Comparison of ENCODE assay signal across 8 cellular contexts in the genomic region with DNA sequence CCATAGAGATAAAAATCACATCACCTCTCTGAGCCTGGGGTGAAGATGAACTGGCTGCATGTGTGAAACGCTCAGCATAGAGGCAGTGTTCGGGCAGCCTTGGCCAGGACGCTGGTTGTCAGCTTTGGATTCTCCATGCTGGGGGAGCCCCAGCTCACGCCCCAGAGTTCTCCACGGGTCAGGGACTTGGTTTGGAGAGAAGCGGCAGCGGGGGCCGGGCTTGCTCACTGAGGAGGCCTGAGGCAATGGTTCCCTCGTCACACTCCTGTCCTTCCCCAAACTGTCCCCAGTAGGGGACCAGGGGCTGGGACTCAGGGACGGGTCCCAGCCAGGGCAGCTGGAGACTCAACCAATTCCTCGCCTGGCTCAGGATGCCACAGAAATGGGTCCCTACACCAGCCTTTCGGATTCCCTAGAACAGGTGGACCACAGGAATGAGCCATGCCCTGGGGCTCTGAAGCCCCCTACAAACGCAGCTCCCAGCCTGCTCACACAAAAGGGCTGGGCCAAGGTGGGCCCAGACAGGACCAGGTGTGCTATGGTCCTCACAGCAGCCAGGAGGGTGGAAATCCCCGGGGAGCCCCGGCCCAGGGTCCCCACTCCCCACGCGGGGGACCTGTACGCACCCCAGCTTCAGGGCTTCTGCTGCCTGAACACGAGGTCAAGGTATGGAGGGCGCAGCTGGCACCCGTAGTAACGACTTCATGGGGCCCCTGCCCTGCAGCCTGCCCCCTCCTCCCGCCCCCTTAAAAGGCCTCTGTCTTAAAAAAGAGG. TPM values are rescaled to one million over a fixed set of nuclear protein-coding genes. Genes with fewer than 3 reads are reported as not detected.
DNase-seq lines count a peak whose midpoint lies in the region; ATAC-seq, FAIRE-seq and TF ChIP-seq lines count a peak whose summit lies in the region.

No MANE protein-coding gene starts in this region.

- peak overlapping the region; percentile 89 for H3K27ac ChIP-seq in caudate nucleus (ENCODE audit: low read depth, low read length)
- peak overlapping the region; percentile 87 for H3K27ac ChIP-seq in lower lobe of right lung

- no peaks in the 10 kb centered on the region for H3K27me3 Mint-ChIP-seq in type B pancreatic cell

- intact Hi-C loops in lower lobe of right lung (cut with DNase I): no loop called here

- no peaks in the 10 kb centered on the region for H3K4me1 Mint-ChIP-seq in type B pancreatic cell (ENCODE audit: unreplicated experiment)

- peaks cover 72% of the 10 kb centered on the region for H3K4me1 ChIP-seq in lower lobe of right lung

- no peak for TF ChIP-seq CTCF in lower lobe of right lung (IDR thresholded peaks at IDR 0.05)
- no peak for TF ChIP-seq CTCF in type B pancreatic cell (conservative IDR thresholded peaks at IDR 0.05)

- H3K27me3 ChIP-seq in lower lobe of right lung (ENCODE audit: low read depth): no peaks in the 10 kb centered on the region

- peak; percentile 21 for DNase-seq in activated T-cell treated with anti-CD3 and anti-CD28 coated beads, Interleukin-2, amount 50 U/mL, for 1 hour
- DNase-seq in activated T-cell treated with anti-CD3 and anti-CD28 coated beads, Interleukin-2, amount 50 U/mL, for 48 hours: no peak
- no peak for DNase-seq in caudate nucleus (lab: John Stamatoyannopoulos, UW)
- peak; percentile 47 for DNase-seq in lower lobe of right lung
- peak; percentile 65 for DNase-seq in type B pancreatic cell (ENCODE audit: extremely low spot score, unreplicated experiment)
- DNase-seq in HTR-8/SVneo (ENCODE audit: insufficient read length, low spot score): no peak

- FAIRE-seq in HTR-8/SVneo (lab: Jason Lieb, UNC): no peak

- peak overlapping the region; percentile 79 for H3K4me3 Mint-ChIP-seq in type B pancreatic cell

- no peaks in the 10 kb centered on the region for H3K36me3 Mint-ChIP-seq in type B pancreatic cell

- no peak overlapping the region for H3K27ac Mint-ChIP-seq in type B pancreatic cell

- H3K9me3 ChIP-seq in lower lobe of right lung: no peaks in the 10 kb centered on the region

- peak overlapping the region; percentile 98 for H3K4me3 ChIP-seq in lower lobe of right lung

- no peaks in the 10 kb centered on the region for H3K9me3 Mint-ChIP-seq in type B pancreatic cell

- ATAC-seq in lower lobe of right lung (no peak), GM18867 (IDR thresholded peaks at IDR 0.05; ENCODE audit: unreplicated experiment) (no peak), GM19351 (IDR thresholded peaks at IDR 0.05; ENCODE audit: unreplicated experiment) (no peak)

- H3K36me3 ChIP-seq in lower lobe of right lung: peaks cover 23% of the 10 kb centered on the region

RNA-seq across cellular contexts. Expression of a gene that starts 1.4 kb away (rescaled TPM):
- total RNA-seq in lower lobe of right lung (74.3 TPM), type B pancreatic cell (ENCODE audit: low replicate concordance) (59.8 and 79.9 TPM in 2 replicates)

RNA-seq across cellular contexts. Expression of a gene that starts 18.6 kb away (rescaled TPM):
- total RNA-seq in lower lobe of right lung (12.3 TPM), type B pancreatic cell (ENCODE audit: low replicate concordance) (12.3 and 19.7 TPM in 2 replicates)

RNA-seq across cellular contexts. Expression of a gene that starts 18.6 kb away (rescaled TPM):
- total RNA-seq in lower lobe of right lung (2.2 TPM), type B pancreatic cell (ENCODE audit: low replicate concordance) (4.1 and 4.3 TPM in 2 replicates)

Comparison
In these comparisons a context has a peak if more than half of its experiments do, and no peak if none do; other contexts are left out.
1. DNase-seq: peak in activated T-cell treated with anti-CD3 and anti-CD28 coated beads, Interleukin-2, amount 50 U/mL, for 1 hour (single experiment), lower lobe of right lung (single experiment) and type B pancreatic cell (single experiment); none in activated T-cell treated with anti-CD3 and anti-CD28 coated beads, Interleukin-2, amount 50 U/mL, for 48 hours (0 of 2), caudate nucleus (0 of 61) and HTR-8/SVneo (single experiment).